In genomic region chr5:56922922-56923321, GRCh38 we compare ENCODE assay signal across 8 cellular contexts.
"Had no signal": no experiment of that assay in that cellular context is flagged by ENCODE, and none has a peak within 500 bp of the region (broad histone marks: within the 10 kb centered on the region; RNA-seq: fewer than 3 reads in every experiment).

No MANE protein-coding gene starts in this region.

- DNase-seq: H9, HCEC 1CT, HFFc6, KBM-7 had no signal

- H3K4me3 ChIP-seq: GM23338 had no signal

- H3K9me3 Mint-ChIP-seq: HFFc6, IgD-negative memory B cell had no signal

- H3K27ac ChIP-seq: KMS-11 had no signal

- H3K27me3 Mint-ChIP-seq: IgD-negative memory B cell had no signal

- H3K4me2 ChIP-seq: GM23338, KMS-11 had no signal

- H3K9ac ChIP-seq: KMS-11 had no signal

- ATAC-seq: GM23338, HepG2 had no signal

- H3K27ac Mint-ChIP-seq: GM23338, H9, HFFc6, IgD-negative memory B cell had no signal

- H3K4me3 Mint-ChIP-seq: GM23338, H9, HFFc6, IgD-negative memory B cell had no signal

- H2AFZ ChIP-seq: GM23338 had no signal
